8 cellular contexts compared by ENCODE assay signal in the genomic region with DNA sequence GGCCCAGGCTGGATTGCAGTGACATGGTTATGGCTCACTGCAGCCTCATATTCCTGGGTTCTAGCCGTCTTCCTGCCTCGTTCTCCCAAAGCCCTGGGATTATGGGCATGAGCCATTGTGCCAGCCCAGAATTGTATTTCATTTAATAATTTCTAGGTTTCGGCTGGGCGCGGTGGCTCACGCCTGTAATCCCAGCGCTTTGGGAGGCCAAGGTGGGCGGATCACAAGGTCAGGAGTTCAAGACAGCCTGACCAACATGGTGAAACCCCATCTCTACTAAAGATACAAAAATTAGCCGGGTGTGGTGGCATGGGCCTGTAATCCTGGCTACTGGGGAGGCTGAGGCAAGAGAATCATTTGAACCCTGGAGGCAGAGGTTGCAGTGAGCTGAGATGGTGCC. TPM values are rescaled to one million over a fixed set of nuclear protein-coding genes. Genes with fewer than 3 reads are reported as not detected.
DNase-seq lines count a peak whose midpoint lies in the region; TF ChIP-seq lines count a peak whose summit lies in the region.
"Not testable (repeated sequence)": the region's sequence is repeated elsewhere in the genome, so short reads cannot be mapped to it uniquely, and the experiment has no call there.

No MANE protein-coding gene starts in this region.

- not testable (repeated sequence) for H2BK5ac ChIP-seq in neuronal stem cell (ENCODE audit: low read length)

- H4K91ac ChIP-seq in neuronal stem cell (ENCODE audit: low read depth, low read length, poor library complexity) = not testable (repeated sequence)

- H3K4me1 Mint-ChIP-seq in CD4-positive, alpha-beta memory T cell = peaks cover 38 to 75% (median 56%) of the 10 kb centered on the region in 4 donors
- H3K4me1 Mint-ChIP-seq in endothelial cell (ENCODE audit: unreplicated experiment) = peaks cover 37% of the 10 kb centered on the region
- H3K4me1 Mint-ChIP-seq in immature natural killer cell = peaks cover 67 to 74% of the 10 kb centered on the region in 2 donors

- peak overlapping the region in 5 of 7 donors; percentile 18 to 98 (median 82) for H3K27ac Mint-ChIP-seq in CD4-positive, alpha-beta memory T cell
- H3K27ac Mint-ChIP-seq in endothelial cell (ENCODE audit: unreplicated experiment) = not testable (repeated sequence)
- peak overlapping the region; percentile 40 to 62 (median 49) for H3K27ac Mint-ChIP-seq in immature natural killer cell

- H3K36me3 ChIP-seq in CD4-positive, alpha-beta memory T cell (ENCODE audit: insufficient read depth, low read length) = peaks cover 24% of the 10 kb centered on the region
- H3K36me3 ChIP-seq in KMS-11 (ENCODE audit: insufficient read depth) (peaks cover 35% of the 10 kb centered on the region; the same call in 1 of the 2 replicates), ascending aorta (peaks cover 27 to 35% of the 10 kb centered on the region in 2 donors), neuronal stem cell (replicated peaks in 1 of 2; ENCODE audit: control insufficient read depth in 2 of 2, insufficient read depth in 2 of 2, low read length in 2 of 2) (peaks cover 14 to 60% of the 10 kb centered on the region in 2 donors), suprapubic skin (peaks cover 37% of the 10 kb centered on the region)

- H2AFZ ChIP-seq in KMS-11 (ENCODE audit: low read depth); neuronal stem cell (ENCODE audit: low read length): not testable (repeated sequence)

- H3K4ac ChIP-seq in neuronal stem cell (ENCODE audit: low read length) = not testable (repeated sequence)

- peak overlapping the region; percentile 90 for H3K4me2 ChIP-seq in KMS-11
- H3K4me2 ChIP-seq in neuronal stem cell (ENCODE audit: insufficient read depth, low read length, poor library complexity, severe bottlenecking) = peak overlapping the region; percentile 15

- not testable (repeated sequence) for H2BK15ac ChIP-seq in neuronal stem cell (ENCODE audit: low read length)

- not testable (repeated sequence) for DNase-seq in CD4-positive, alpha-beta memory T cell; ascending aorta (ENCODE audit: low spot score in 2 of 2); endothelial cell (ENCODE audit: low spot score); immature natural killer cell; neuronal stem cell (ENCODE audit: low spot score); suprapubic skin (ENCODE audit: low spot score in 2 of 2)

- not testable (repeated sequence) for H4K8ac ChIP-seq in neuronal stem cell (ENCODE audit: low read depth, low read length)

- H3K27me3 Mint-ChIP-seq in CD4-positive, alpha-beta memory T cell = not testable (repeated sequence)
- H3K27me3 Mint-ChIP-seq in endothelial cell (ENCODE audit: unreplicated experiment) = peaks cover 14% of the 10 kb centered on the region
- H3K27me3 Mint-ChIP-seq in immature natural killer cell (ENCODE audit: low read depth in 3 of 3) = peaks cover 11 to 21% (median 11%) of the 10 kb centered on the region in 3 donors

- peaks cover 67% of the 10 kb centered on the region for H3K4me1 ChIP-seq in CD4-positive, alpha-beta memory T cell (ENCODE audit: insufficient read depth, low read length)
- H3K4me1 ChIP-seq in KMS-11 (ENCODE audit: low read depth, poor library complexity, severe bottlenecking) (peaks cover 54% of the 10 kb centered on the region), ascending aorta (peaks cover 19 to 39% of the 10 kb centered on the region in 2 donors), suprapubic skin (peaks cover 73% of the 10 kb centered on the region)
- not testable (repeated sequence) for H3K4me1 ChIP-seq in neuronal stem cell (ENCODE audit: control insufficient read depth in 2 of 2, insufficient read depth in 1 of 2, low read depth in 1 of 2, low read length in 2 of 2)

- H3K79me2 ChIP-seq in KMS-11 (ENCODE audit: insufficient read depth, low read depth) = peaks cover 77% of the 10 kb centered on the region

- POLR2A ChIA-PET in CD4-positive, alpha-beta memory T cell (lab: Charles Lee; ENCODE audit: partially characterized antibody) = interaction anchor here (5.6 kb wide), 1 partner anchor 11 kb away, joined by 43 read pairs; the partner anchor contains the start of gene C17orf75

- not testable (repeated sequence) for H3K9ac ChIP-seq in KMS-11; neuronal stem cell (ENCODE audit: low read depth, low read length, poor library complexity)

- not testable (repeated sequence) for TF ChIP-seq EP300 in suprapubic skin (IDR thresholded peaks at IDR 0.05)

- not testable (repeated sequence) for H3K79me1 ChIP-seq in neuronal stem cell (ENCODE audit: low read depth, low read length)

- H3K4me3 ChIP-seq in CD4-positive, alpha-beta memory T cell (ENCODE audit: low read length in 2 of 2) = peak overlapping the region in 1 of 2 donors; percentile 96
- not testable (repeated sequence) for H3K4me3 ChIP-seq in KMS-11 (IDR thresholded peaks at IDR 0.05; ENCODE audit: insufficient read depth, low read depth, low read length)
- peak overlapping the region; percentile 99 for H3K4me3 ChIP-seq in WI38 (ENCODE audit: low read depth, low read length)
- peak overlapping the region; percentile 66 to 73 for H3K4me3 ChIP-seq in ascending aorta
- H3K4me3 ChIP-seq in neuronal stem cell (ENCODE audit: low read length in 2 of 2) = peak overlapping the region in 1 of 2 donors; percentile 16
- peak overlapping the region; percentile 72 for H3K4me3 ChIP-seq in suprapubic skin

- intact Hi-C loops in CD4-positive, alpha-beta memory T cell (cut with micrococcal nuclease) = loop anchor here (10.0 kb wide), 1 partner anchor 522 kb away; the partner anchor contains the start of gene MYO1D
- intact Hi-C loops in ascending aorta (cut with DNase I) = not testable (repeated sequence)

- not testable (repeated sequence) for H2BK120ac ChIP-seq in neuronal stem cell (ENCODE audit: low read depth, low read length)

- not testable (repeated sequence) for H3K23ac ChIP-seq in neuronal stem cell (ENCODE audit: low read depth, low read length, poor library complexity)

- WGBS in neuronal stem cell (ENCODE audit: extremely low coverage in 2 of 2, insufficient read length in 2 of 2, insufficient replicate concordance in 1 of 2), 2 donors = no CpG with 5 or more reads among the region's 9 CpGs
- WGBS in suprapubic skin = 92% methylated on average over 9 of the region's 9 CpGs

- H3K27me3 ChIP-seq in CD4-positive, alpha-beta memory T cell (ENCODE audit: insufficient read depth, low read length); KMS-11 (ENCODE audit: insufficient read depth, low read depth); ascending aorta; neuronal stem cell (ENCODE audit: control insufficient read depth in 3 of 3, insufficient read depth in 3 of 3, low read depth in 1 of 3, low read length in 3 of 3); suprapubic skin: not testable (repeated sequence)

- peaks cover 40 to 69% of the 10 kb centered on the region in 2 donors for H3K36me3 Mint-ChIP-seq in CD4-positive, alpha-beta memory T cell
- H3K36me3 Mint-ChIP-seq in endothelial cell (ENCODE audit: low read depth, unreplicated experiment) = peaks cover 23% of the 10 kb centered on the region
- peaks cover 7 to 33% (median 9%) of the 10 kb centered on the region in 3 donors for H3K36me3 Mint-ChIP-seq in immature natural killer cell

- peak overlapping the region; percentile 100 for H3K27ac ChIP-seq in CD4-positive, alpha-beta memory T cell (ENCODE audit: low read depth, low read length)
- H3K27ac ChIP-seq in KMS-11; ascending aorta; neuronal stem cell (replicated peaks; ENCODE audit: low read length); suprapubic skin: not testable (repeated sequence)

- H2BK12ac ChIP-seq in neuronal stem cell (ENCODE audit: low read length) = not testable (repeated sequence)

- peak overlapping the region; percentile 97 to 100 (median 100) for H3K4me3 Mint-ChIP-seq in CD4-positive, alpha-beta memory T cell
- H3K4me3 Mint-ChIP-seq in endothelial cell (ENCODE audit: unreplicated experiment) (peak overlapping the region; percentile 100), immature natural killer cell (peak overlapping the region; percentile 98 to 100 (median 100))

- TF ChIP-seq POLR2A in suprapubic skin (IDR thresholded peaks at IDR 0.05) = not testable (repeated sequence)

- H3K14ac ChIP-seq in neuronal stem cell (ENCODE audit: low read length) = not testable (repeated sequence)

- TF ChIP-seq CTCF in KMS-11 (conservative IDR thresholded peaks at IDR 0.05; ENCODE audit: low read depth, low read length); WI38 (IDR thresholded peaks at IDR 0.05; ENCODE audit: low read depth, low read length); ascending aorta (IDR thresholded peaks at IDR 0.05); endothelial cell (IDR thresholded peaks at IDR 0.05; ENCODE audit: unreplicated experiment); suprapubic skin (IDR thresholded peaks at IDR 0.05): not testable (repeated sequence)

- not testable (repeated sequence) for H3K18ac ChIP-seq in neuronal stem cell (ENCODE audit: low read length)

- H3K9me3 Mint-ChIP-seq in CD4-positive, alpha-beta memory T cell; endothelial cell (ENCODE audit: unreplicated experiment); immature natural killer cell: not testable (repeated sequence)

- H2AK5ac ChIP-seq in neuronal stem cell (ENCODE audit: low read depth, low read length) = not testable (repeated sequence)

- H3K9me3 ChIP-seq in CD4-positive, alpha-beta memory T cell (ENCODE audit: control insufficient read depth in 1 of 2, low read length in 2 of 2); ascending aorta; neuronal stem cell (replicated peaks in 1 of 2; ENCODE audit: control insufficient read depth in 2 of 2, insufficient read depth in 1 of 2, low read depth in 1 of 2, low read length in 2 of 2); suprapubic skin: not testable (repeated sequence)

- CTCF ChIA-PET in CD4-positive, alpha-beta memory T cell (lab: Charles Lee; ENCODE audit: partially characterized antibody) = not testable (repeated sequence)

- H4K20me1 ChIP-seq in KMS-11 (ENCODE audit: insufficient read depth) = peaks cover 57% of the 10 kb centered on the region

RNA-seq across cellular contexts. Expression of gene ZNF207, which starts 2.8 kb away (rescaled TPM):
- total RNA-seq in CD4-positive, alpha-beta memory T cell = 100 to 1,000 TPM; 267 to 298 TPM
- polyA plus RNA-seq in CD4-positive, alpha-beta memory T cell = 100 to 1,000 TPM; 158 to 166 TPM
- total RNA-seq in ascending aorta = 94.2 TPM
- 211 TPM for total RNA-seq in endothelial cell (ENCODE audit: unreplicated experiment)
- polyA plus RNA-seq in immature natural killer cell = 100 to 1,000 TPM; 155 to 223 (median 221) TPM
- 181 TPM for polyA plus RNA-seq in neuronal stem cell (2013, experiment 1 of 2)
- 177 TPM for polyA plus RNA-seq in neuronal stem cell (2013, experiment 2 of 2)
- total RNA-seq in suprapubic skin = 100 to 1,000 TPM; 124 to 316 (median 141) TPM

RNA-seq across cellular contexts. Expression of gene C17orf75, which starts 10.8 kb away (rescaled TPM):
- total RNA-seq in CD4-positive, alpha-beta memory T cell = 10 to 100 TPM; 20.2 to 22.5 TPM
- 10 to 100 TPM in 1 of 2 donors, 1 to 10 TPM in 1; 7.9 to 10.6 TPM for polyA plus RNA-seq in CD4-positive, alpha-beta memory T cell
- 15.5 TPM for total RNA-seq in ascending aorta
- 19.0 TPM for total RNA-seq in endothelial cell (ENCODE audit: unreplicated experiment)
- 10 to 100 TPM in 2 of 3 donors, 1 to 10 TPM in 1; 9.8 to 18.5 (median 12.0) TPM for polyA plus RNA-seq in immature natural killer cell
- 47.7 TPM for polyA plus RNA-seq in neuronal stem cell (2013, experiment 1 of 2)
- 47.1 TPM for polyA plus RNA-seq in neuronal stem cell (2013, experiment 2 of 2)
- total RNA-seq in suprapubic skin = 10 to 100 TPM in 1 of 4 donors, 1 to 10 TPM in 3; 4.1 to 12.4 (median 8.3) TPM
